ENCODE assay signal across 21 cellular contexts in genomic region chr20:62987114-62987513, GRCh38. TPM values are rescaled to one million over a fixed set of nuclear protein-coding genes. Genes with fewer than 3 reads are reported as not detected.
A peak's percentile ranks its signal among the peaks of the same experiment; 100 is the strongest.
DNase-seq lines count a peak whose midpoint lies in the region; TF ChIP-seq lines count a peak whose summit lies in the region.
"Had no signal": no experiment of that assay in that cellular context is flagged by ENCODE, and none has a peak within 500 bp of the region (broad histone marks: within the 10 kb centered on the region; RNA-seq: fewer than 3 reads in every experiment).

No MANE protein-coding gene starts in this region.

- TF ChIP-seq POLR2A in suprapubic skin (IDR thresholded peaks at IDR 0.05): no peak

- no peak for TF ChIP-seq CTCF in suprapubic skin (IDR thresholded peaks at IDR 0.05)

- DNase-seq in NCI-H1436 (lab: John Stamatoyannopoulos, UW): peak; percentile 44
- DNase-seq in NCI-H1436 treated with DMSO at 0.1 percent for 48 hours (lab: John Stamatoyannopoulos, UW): no peak
- DNase-seq in H7: peak; percentile 72
- DNase-seq in dermis blood vessel endothelial cell: peak; percentile 41
- no peak for DNase-seq in activated gamma-delta T cell (lab: John Stamatoyannopoulos, UW)
- DNase-seq in DMS153 treated with DMSO at 0.1 percent for 48 hours (lab: John Stamatoyannopoulos, UW; ENCODE audit: unreplicated experiment): no peak
- DNase-seq in suprapubic skin (ENCODE audit: low spot score in 2 of 2): no peak
- DNase-seq: AML-193; Calu3; CD4-positive, alpha-beta memory T cell; DMS53; DND-41; EL; HCEC 1CT; HFFc6 had no signal

- WGBS in suprapubic skin: 46% methylated on average over 9 of the region's 10 CpGs

- H3K27me3 ChIP-seq in H7 (ENCODE audit: control insufficient read depth, insufficient read depth, low read length): no peaks in the 10 kb centered on the region
- H3K27me3 ChIP-seq in suprapubic skin: peaks cover 92% of the 10 kb centered on the region

- H3K4me1 ChIP-seq in suprapubic skin: no peaks in the 10 kb centered on the region
- H3K4me1 ChIP-seq: A549 had no signal

- no peak overlapping the region for H3K27ac ChIP-seq in suprapubic skin
- H3K27ac ChIP-seq: 22Rv1, A549, KMS-11 had no signal

- H3K9me3 ChIP-seq in suprapubic skin: no peaks in the 10 kb centered on the region
- H3K9me3 ChIP-seq: A549 had no signal

- no peak for TF ChIP-seq EP300 in suprapubic skin (IDR thresholded peaks at IDR 0.05)

- H3K4me3 ChIP-seq in H7 (ENCODE audit: insufficient read depth, low read depth, low read length) (no peak overlapping the region), suprapubic skin (no peak overlapping the region)
- H3K4me3 ChIP-seq: A549, GM12878 had no signal

- H3K36me3 ChIP-seq in H7 (replicated peaks; ENCODE audit: control insufficient read depth, insufficient read depth, low read length): no peaks in the 10 kb centered on the region
- no peaks in the 10 kb centered on the region for H3K36me3 ChIP-seq in suprapubic skin

RNA-seq across cellular contexts. Expression of gene BHLHE23, which starts 19.6 kb away (rescaled TPM):
- total RNA-seq in H7 (2014; rRNA removed; shearing (Covaris generic)): 2.1 TPM in 2 replicates
- total RNA-seq in dermis blood vessel endothelial cell (not detected in 2 replicates), suprapubic skin (not detected)
- total RNA-seq: Calu3; CD4-positive, alpha-beta memory T cell; G401; H4; HFFc6 had no signal

RNA-seq across cellular contexts. Expression of gene SLC17A9, which starts 34.6 kb away (rescaled TPM):
- total RNA-seq in H7 (2014; rRNA removed; shearing (Covaris generic)): 32.6 and 41.4 TPM in 2 replicates
- 9.0 and 11.8 TPM in 2 replicates for total RNA-seq in dermis blood vessel endothelial cell
- 1 to 10 TPM in 1 of 4 donors, under 1 TPM in 3; 0.10 to 2.1 (median 0.66) TPM for total RNA-seq in suprapubic skin
- total RNA-seq: H4 had no signal

RNA-seq across cellular contexts. Expression of gene GID8, which starts 49.2 kb away (rescaled TPM):
- 49.1 and 57.0 TPM in 2 replicates for total RNA-seq in H7 (2014; rRNA removed; shearing (Covaris generic))
- total RNA-seq in dermis blood vessel endothelial cell (43.4 and 43.7 TPM in 2 replicates), suprapubic skin (10 to 100 TPM; 30.4 to 57.0 (median 45.1) TPM)

Comparison
In these comparisons a context has a peak if more than half of its experiments do, and no peak if none do; other contexts are left out.
1. DNase-seq: peak in NCI-H1436 (single experiment), H7 (single experiment) and dermis blood vessel endothelial cell (single experiment); none in NCI-H1436 treated with DMSO at 0.1 percent for 48 hours (single experiment), activated gamma-delta T cell (single experiment), DMS153 treated with DMSO at 0.1 percent for 48 hours (single experiment) and suprapubic skin (0 of 2).